Comparison of ENCODE assay signal across 13 cellular contexts in genomic region chr16:84178892-84179611, GRCh38. TPM values are rescaled to one million over a fixed set of nuclear protein-coding genes. Genes with fewer than 3 reads are reported as not detected.
DNase-seq lines count a peak whose midpoint lies in the region; TF ChIP-seq lines count a peak whose summit lies in the region.
"Had no signal": no experiment of that assay in that cellular context is flagged by ENCODE, and none has a peak within 500 bp of the region (broad histone marks: within the 10 kb centered on the region; RNA-seq: fewer than 3 reads in every experiment).

No MANE protein-coding gene starts in this region.

- H3K9me3 ChIP-seq in AG04450 (ENCODE audit: control insufficient read depth, insufficient read depth, low read length) (no peaks in the 10 kb centered on the region; the same call in 1 of the 2 replicates), HEK293 (ENCODE audit: control insufficient read depth, insufficient read depth, low read depth, low read length) (no peaks in the 10 kb centered on the region), trophoblast cell (ENCODE audit: insufficient read depth, low read depth, low read length) (no peaks in the 10 kb centered on the region), suprapubic skin (no peaks in the 10 kb centered on the region)
- H3K9me3 ChIP-seq: HAP-1 had no signal

- H3K23ac ChIP-seq in trophoblast cell (ENCODE audit: low read length), result no peak overlapping the region

- H2BK12ac ChIP-seq in trophoblast cell (ENCODE audit: low read length), result no peak overlapping the region

- H3K4me2 ChIP-seq in trophoblast cell (ENCODE audit: low read length), result no peak overlapping the region

- no CpG with 5 or more reads among the region's 28 CpGs for WGBS in trophoblast cell (ENCODE audit: extremely low coverage, insufficient coverage, insufficient read length)
- WGBS in suprapubic skin, result 93% methylated on average over 18 of the region's 28 CpGs

- H3K36me3 ChIP-seq in HEK293 (ENCODE audit: control insufficient read depth in 2 of 2, insufficient read depth in 1 of 2, low read length in 2 of 2) (peaks cover 0 to 60% of the 10 kb centered on the region in 2 experiments; a peak in 1 of 3 replicates), trophoblast cell (ENCODE audit: control insufficient read depth in 1 of 2, insufficient read depth in 2 of 2, low read length in 2 of 2) (peaks cover 59% of the 10 kb centered on the region in 2 experiments), suprapubic skin (peaks cover 58% of the 10 kb centered on the region)

- H3K27ac ChIP-seq in AG04450 (ENCODE audit: low read depth, low read length), result peak overlapping the region; percentile 70
- no peak overlapping the region for H3K27ac ChIP-seq in HEK293 (ENCODE audit: extremely low read depth, low read depth, low read length)
- H3K27ac ChIP-seq in trophoblast cell (ENCODE audit: low read depth, low read length), result peak overlapping the region; percentile 68
- H3K27ac ChIP-seq in suprapubic skin, result no peak overlapping the region

- TF ChIP-seq EP300 in suprapubic skin (IDR thresholded peaks at IDR 0.05), result no peak

- H3K79me1 ChIP-seq in trophoblast cell (ENCODE audit: low read length), result peaks cover 8% of the 10 kb centered on the region

- H4K12ac ChIP-seq in trophoblast cell (ENCODE audit: low read depth, low read length), result no peak overlapping the region

- H3K18ac ChIP-seq in trophoblast cell (ENCODE audit: low read length), result no peak overlapping the region

- DNase-seq in AG04450 (ENCODE audit: low read depth, low spot score), result no peak
- DNase-seq in trophoblast cell, result no peak
- DNase-seq in NCI-H2107 (lab: John Stamatoyannopoulos, UW), result no peak
- no peak for DNase-seq in suprapubic skin (ENCODE audit: low spot score in 2 of 2)
- DNase-seq: CD4-positive, alpha-beta memory T cell; DMS79 treated with DMSO at 0.1 percent for 48 hours; Kasumi-1; NCI-H1417 treated with DMSO at 0.1 percent for 48 hours; NCI-H2029; NCI-H510A; SHP77 had no signal

- no peak overlapping the region for H2AK5ac ChIP-seq in trophoblast cell (ENCODE audit: low read length)

- H3K79me2 ChIP-seq in trophoblast cell (ENCODE audit: control insufficient read depth, insufficient read depth, low read length, poor library complexity), result peaks cover 4% of the 10 kb centered on the region

- no peak overlapping the region for H3K4me3 ChIP-seq in AG04450 (ENCODE audit: low read depth, low read length)
- no peak overlapping the region for H3K4me3 ChIP-seq in HEK293 (ENCODE audit: low read depth, low read length)
- no peak overlapping the region for H3K4me3 ChIP-seq in trophoblast cell (ENCODE audit: low read depth, low read length)
- no peak overlapping the region for H3K4me3 ChIP-seq in suprapubic skin
- H3K4me3 ChIP-seq: HAP-1 had no signal

- no peaks in the 10 kb centered on the region for H3K27me3 ChIP-seq in AG04450 (ENCODE audit: control insufficient read depth, insufficient read depth, low read length)
- H3K27me3 ChIP-seq in trophoblast cell (ENCODE audit: insufficient read depth, low read length), result no peaks in the 10 kb centered on the region
- H3K27me3 ChIP-seq in suprapubic skin, result no peaks in the 10 kb centered on the region

- H3K9ac ChIP-seq in trophoblast cell (ENCODE audit: low read length), result no peak overlapping the region

- no peak overlapping the region for H2BK5ac ChIP-seq in trophoblast cell (ENCODE audit: low read depth, low read length, poor library complexity)

- no peak overlapping the region for H4K8ac ChIP-seq in trophoblast cell (ENCODE audit: low read depth, low read length)

- POLR2A ChIA-PET in AG04450 (lab: Yijun Ruan, JAX) (interaction anchor here (0.6 kb wide), 1 partner anchor 16 kb away, joined by 5 read pairs; no protein-coding TSS in a partner anchor), HEK293 (lab: Yijun Ruan, JAX) (interaction anchor here (0.5 kb wide), 1 partner anchor 23 kb away, joined by 3 read pairs; no protein-coding TSS in a partner anchor)

- TF ChIP-seq CTCF in AG04450 (IDR thresholded peaks at IDR 0.05; ENCODE audit: low read depth, low read length), result no peak
- TF ChIP-seq CTCF in HEK293 (tag by site-specific recombination; IDR thresholded peaks at IDR 0.05), result peak; percentile 2; the same call in 1 of the 2 replicates
- TF ChIP-seq CTCF in suprapubic skin (IDR thresholded peaks at IDR 0.05), result no peak

- H3K4me1 ChIP-seq in HEK293 (ENCODE audit: control insufficient read depth, insufficient read depth, low read length) (peaks cover 9% of the 10 kb centered on the region), trophoblast cell (ENCODE audit: control insufficient read depth in 1 of 2, insufficient read depth in 2 of 2, low read length in 2 of 2) (peaks cover 21 to 22% of the 10 kb centered on the region in 2 experiments), suprapubic skin (peaks cover 37% of the 10 kb centered on the region)

- H3K4ac ChIP-seq in trophoblast cell (ENCODE audit: low read depth, low read length), result no peak overlapping the region

- no peak overlapping the region for H2BK120ac ChIP-seq in trophoblast cell (ENCODE audit: insufficient read depth, low read length, poor library complexity)

- no peak overlapping the region for H4K91ac ChIP-seq in trophoblast cell (ENCODE audit: low read depth, low read length)

- H2AFZ ChIP-seq in trophoblast cell (ENCODE audit: insufficient read depth, low read length, poor library complexity), result no peak overlapping the region

- CTCF ChIA-PET in AG04450 (lab: Charles Lee) (interaction anchor here (4.6 to 7.5 kb wide), 2 partner anchors 7 to 62 kb away, joined by 24 to 100 read pairs; partner anchors contain the start of genes MBTPS1 and TAF1C), HEK293 (lab: Yijun Ruan, JAX) (interaction anchor here (0.8 to 6.7 kb wide), 3 partner anchors 8 to 92 kb away, joined by 3 to 65 read pairs (median 33); partner anchors contain the start of gene TAF1C)

- no peak overlapping the region for H3K14ac ChIP-seq in trophoblast cell (ENCODE audit: low read length)

- TF ChIP-seq POLR2A in suprapubic skin (IDR thresholded peaks at IDR 0.05), result no peak

TF ChIP-seq in HEK293, 187 proteins besides CTCF, POLR2A, EP300 and RAD21:
- TF ChIP-seq ZNF114 (tag by site-specific recombination; IDR thresholded peaks at IDR 0.05) (no peak), ZNF677 (tag by site-specific recombination; IDR thresholded peaks at IDR 0.05) (no peak), ZNF341 (tag by site-specific recombination; IDR thresholded peaks at IDR 0.05; ENCODE audit: low read depth) (peak; percentile 46; the same call in 1 of the 2 replicates), ZNF280D (tag by site-specific recombination; IDR thresholded peaks at IDR 0.05) (no peak), ZNF292 (tag by site-specific recombination; IDR thresholded peaks at IDR 0.05; ENCODE audit: borderline replicate concordance, low read depth) (no peak)

RNA-seq across cellular contexts. Expression of gene TAF1C, which starts 7.8 kb away (rescaled TPM):
- 14.2 and 15.2 TPM in 2 replicates for polyA plus RNA-seq in AG04450 (2011; rRNA removed)
- 19.0 and 26.4 TPM in 2 replicates for polyA minus RNA-seq in AG04450 (2011; rRNA and poly(A)+ RNA removed)
- 34.5 and 38.5 TPM in 2 replicates for polyA plus RNA-seq in trophoblast cell (2013)
- 10 to 100 TPM; 46.7 to 75.5 (median 55.2) TPM for total RNA-seq in suprapubic skin

RNA-seq across cellular contexts. Expression of gene ADAD2, which starts 11.9 kb away (rescaled TPM):
- not detected in 2 replicates for polyA plus RNA-seq in AG04450 (2011; rRNA removed)
- polyA minus RNA-seq in AG04450 (2011; rRNA and poly(A)+ RNA removed), result not detected in 2 replicates
- polyA plus RNA-seq in trophoblast cell (2013), result not detected in 2 replicates
- 1 to 10 TPM in 3 of 4 donors, not detected in 1; 1.9 to 2.6 (median 2.4) TPM for total RNA-seq in suprapubic skin
- total RNA-seq: CD4-positive, alpha-beta memory T cell had no signal
- polyA plus RNA-seq: CD4-positive, alpha-beta memory T cell had no signal

RNA-seq across cellular contexts. Expression of gene DNAAF1, which starts 33.9 kb away (rescaled TPM):
- not detected in 2 replicates for polyA plus RNA-seq in AG04450 (2011; rRNA removed)
- polyA minus RNA-seq in AG04450 (2011; rRNA and poly(A)+ RNA removed), result not detected in 2 replicates
- polyA plus RNA-seq in trophoblast cell (2013), result 0.07 and 0.10 TPM in 2 replicates
- under 1 TPM in 2 of 4 donors, not detected in 2; 0.72 to 0.89 TPM for total RNA-seq in suprapubic skin

RNA-seq across cellular contexts. Expression of gene HSDL1, which starts 34.1 kb away (rescaled TPM):
- polyA plus RNA-seq in AG04450 (2011; rRNA removed), result 23.7 and 29.5 TPM in 2 replicates
- 14.5 and 18.7 TPM in 2 replicates for polyA minus RNA-seq in AG04450 (2011; rRNA and poly(A)+ RNA removed)
- polyA plus RNA-seq in trophoblast cell (2013), result 17.6 and 19.2 TPM in 2 replicates
- total RNA-seq in suprapubic skin, result 10 to 100 TPM in 3 of 4 donors, 1 to 10 TPM in 1; 8.3 to 22.8 (median 12.4) TPM

Comparison
In these comparisons a context has a peak if more than half of its experiments do, and no peak if none do; other contexts are left out.
1. H3K27ac ChIP-seq: peak in AG04450 (single experiment) and trophoblast cell (single experiment); none in HEK293 (single experiment) and suprapubic skin (single experiment).